ENCODE assay signal across 10 cellular contexts in the genomic region with DNA sequence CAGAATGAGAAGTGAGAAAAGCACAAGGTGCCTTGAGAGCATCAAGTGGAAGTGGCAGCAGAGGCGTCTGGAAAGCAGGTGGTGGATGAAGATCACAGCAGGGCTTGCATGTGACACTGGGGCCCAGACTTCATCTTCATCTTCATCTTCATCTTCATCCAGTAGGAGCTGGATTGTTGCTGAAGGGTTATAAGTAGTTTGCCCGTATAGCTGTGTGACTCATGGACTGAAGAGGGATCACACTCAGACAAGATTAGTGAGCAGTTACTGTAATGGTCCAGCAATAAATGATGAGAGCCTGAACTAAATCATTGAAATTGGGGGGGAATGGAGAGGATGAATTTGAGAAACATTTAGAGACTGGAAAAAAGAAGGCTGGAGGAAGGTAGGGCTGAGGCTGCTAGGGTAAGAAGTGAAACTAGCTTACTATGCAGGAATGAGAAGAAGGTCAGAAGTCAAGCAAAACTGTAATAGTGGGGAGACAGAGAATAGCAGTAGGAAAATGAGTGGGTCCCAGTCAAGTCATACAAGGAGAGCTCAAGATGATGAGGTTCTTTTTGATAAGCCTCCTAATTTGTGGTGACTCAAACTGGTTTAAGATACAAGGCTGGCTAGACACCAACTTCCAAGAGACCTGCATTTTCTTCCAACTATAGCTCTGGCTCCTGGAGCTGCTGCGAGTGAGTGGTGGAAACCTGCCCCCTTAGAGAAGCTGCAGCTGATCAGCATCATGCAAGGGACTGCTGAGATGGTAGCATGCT.
A peak's percentile ranks its signal among the peaks of the same experiment; 100 is the strongest.
DNase-seq lines count a peak whose midpoint lies in the region; ATAC-seq lines count a peak whose summit lies in the region.
"Had no signal": no experiment of that assay in that cellular context is flagged by ENCODE, and none has a peak within 500 bp of the region (broad histone marks: within the 10 kb centered on the region; RNA-seq: fewer than 3 reads in every experiment).

No MANE protein-coding gene starts in this region.

- H3K9me3 ChIP-seq in SJSA1 (replicated peaks): no peaks in the 10 kb centered on the region
- H3K9me3 ChIP-seq in mesenchymal stem cell (ENCODE audit: control insufficient read depth, low read length): no peaks in the 10 kb centered on the region

- H2BK12ac ChIP-seq in mesenchymal stem cell (ENCODE audit: low read length in 2 of 2): peak overlapping the region in 1 of 2 experiments; percentile 75

- peak overlapping the region; percentile 77 for H3K9ac ChIP-seq in mesenchymal stem cell (ENCODE audit: low read length)

- ATAC-seq in GM18517 (IDR thresholded peaks at IDR 0.05; ENCODE audit: unreplicated experiment) (peak; percentile 64), HG02678 (IDR thresholded peaks at IDR 0.05; ENCODE audit: unreplicated experiment) (peak; percentile 65), HG03196 (IDR thresholded peaks at IDR 0.05; ENCODE audit: unreplicated experiment) (no peak)

- no peak overlapping the region for H2BK120ac ChIP-seq in mesenchymal stem cell (ENCODE audit: low read depth, low read length)

- H3K27me3 ChIP-seq in SJSA1 (replicated peaks) (no peaks in the 10 kb centered on the region), mesenchymal stem cell (ENCODE audit: control insufficient read depth in 1 of 2, insufficient read depth in 1 of 2, low read length in 2 of 2) (no peaks in the 10 kb centered on the region)

- no peak overlapping the region for H3K23ac ChIP-seq in mesenchymal stem cell (ENCODE audit: low read length in 2 of 2)

- H3K36me3 ChIP-seq in SJSA1 (no peaks in the 10 kb centered on the region), mesenchymal stem cell (ENCODE audit: control insufficient read depth in 1 of 2, insufficient read depth in 2 of 2, low read depth in 1 of 2, low read length in 2 of 2) (peaks cover 0 to 23% of the 10 kb centered on the region in 2 experiments)

- peak overlapping the region; percentile 83 for H2AK5ac ChIP-seq in mesenchymal stem cell (ENCODE audit: low read length, severe bottlenecking)

- H3K27ac ChIP-seq in SJSA1: peak overlapping the region; percentile 74
- peak overlapping the region; percentile 86 for H3K27ac ChIP-seq in mesenchymal stem cell (ENCODE audit: low read length, poor library complexity, severe bottlenecking)

- 2% methylated on average over 1 of the region's 3 CpGs for WGBS in mesenchymal stem cell

- no peak overlapping the region for H2BK5ac ChIP-seq in mesenchymal stem cell (ENCODE audit: low read depth, low read length, poor library complexity, severe bottlenecking)

- DNase-seq in SJSA1 (ENCODE audit: low read depth in 1 of 2, low spot score in 2 of 2) (peak in 1 of 2 experiments; percentile 28), mesenchymal stem cell (peak; percentile 67), HT-29 (ENCODE audit: low spot score) (no peak), epidermal melanocyte (ENCODE audit: insufficient read length, low spot score) (no peak), NCI-H1105 (lab: John Stamatoyannopoulos, UW) (no peak)
- DNase-seq: activated effector memory CD4-positive, alpha-beta T cell treated with Interleukin-2 at 50 U/mL for 16 hours; stimulated activated naive CD4-positive, alpha-beta T cell had no signal

- no peak overlapping the region for H3K4me2 ChIP-seq in mesenchymal stem cell (ENCODE audit: low read length, poor library complexity, severe bottlenecking)

- peaks cover 11% of the 10 kb centered on the region for H3K79me1 ChIP-seq in mesenchymal stem cell (replicated peaks; ENCODE audit: low read length, poor library complexity, severe bottlenecking)

- no peak overlapping the region for H4K8ac ChIP-seq in mesenchymal stem cell (ENCODE audit: low read length)

- no peak overlapping the region for H4K91ac ChIP-seq in mesenchymal stem cell (ENCODE audit: low read length)

- peak overlapping the region in 1 of 2 experiments; percentile 92 for H3K18ac ChIP-seq in mesenchymal stem cell (ENCODE audit: low read depth in 1 of 2, low read length in 2 of 2)

- H2AFZ ChIP-seq in mesenchymal stem cell (ENCODE audit: low read depth, low read length): no peak overlapping the region

- H3K4me1 ChIP-seq in SJSA1 (replicated peaks) (peaks cover 58% of the 10 kb centered on the region), mesenchymal stem cell (ENCODE audit: control insufficient read depth, insufficient read depth, low read depth, low read length) (peaks cover 13% of the 10 kb centered on the region)

- H3K14ac ChIP-seq in mesenchymal stem cell (ENCODE audit: low read length in 2 of 2): peak overlapping the region in 1 of 2 experiments; percentile 94

- H3K4me3 ChIP-seq in SJSA1 (no peak overlapping the region), mesenchymal stem cell (ENCODE audit: insufficient read depth in 1 of 2, low read depth in 1 of 2, low read length in 2 of 2) (peak overlapping the region in 1 of 2 experiments; percentile 25)

- no peak overlapping the region for H2BK15ac ChIP-seq in mesenchymal stem cell (ENCODE audit: low read depth, poor library complexity, severe bottlenecking)

- peak overlapping the region in 1 of 2 experiments; percentile 90 for H3K4ac ChIP-seq in mesenchymal stem cell (ENCODE audit: low read depth in 1 of 2, low read length in 2 of 2)
